In genomic region chr1:20209471-20209870, GRCh38 we compare ENCODE assay signal across 21 cellular contexts. TPM values are rescaled to one million over a fixed set of nuclear protein-coding genes. Genes with fewer than 3 reads are reported as not detected.
A peak's percentile ranks its signal among the peaks of the same experiment; 100 is the strongest.
DNase-seq lines count a peak whose midpoint lies in the region; ATAC-seq and TF ChIP-seq lines count a peak whose summit lies in the region.
"Had no signal": no experiment of that assay in that cellular context is flagged by ENCODE, and none has a peak within 500 bp of the region (broad histone marks: within the 10 kb centered on the region; RNA-seq: fewer than 3 reads in every experiment).

No MANE protein-coding gene starts in this region.

- H2BK120ac ChIP-seq in trophoblast cell (ENCODE audit: insufficient read depth, low read length, poor library complexity) = peak overlapping the region; percentile 12

- no peaks in the 10 kb centered on the region for H3K9me3 Mint-ChIP-seq in activated naive CD8-positive, alpha-beta T cell treated with anti-CD3 and anti-CD28 coated beads, Interleukin-2, amount 50 U/mL, for 24 hours
- no peaks in the 10 kb centered on the region for H3K9me3 Mint-ChIP-seq in activated naive CD8-positive, alpha-beta T cell treated with anti-CD3 and anti-CD28 coated beads for 36 hours
- H3K9me3 Mint-ChIP-seq: CD8-positive, alpha-beta memory T cell; H9; IgD-negative memory B cell had no signal

- H4K8ac ChIP-seq in trophoblast cell (ENCODE audit: low read depth, low read length) = no peak overlapping the region

- H3K27ac Mint-ChIP-seq in activated naive CD8-positive, alpha-beta T cell treated with anti-CD3 and anti-CD28 coated beads, Interleukin-2, amount 50 U/mL, for 24 hours = peak overlapping the region; percentile 67
- no peak overlapping the region for H3K27ac Mint-ChIP-seq in activated naive CD8-positive, alpha-beta T cell treated with anti-CD3 and anti-CD28 coated beads for 36 hours
- H3K27ac Mint-ChIP-seq: CD4-positive, CD25-positive, alpha-beta regulatory T cell; CD8-positive, alpha-beta memory T cell; H9; IgD-negative memory B cell had no signal

- no peak for ATAC-seq in activated naive CD8-positive, alpha-beta T cell treated with anti-CD3 and anti-CD28 coated beads, Interleukin-2, amount 50 U/mL, for 24 hours
- ATAC-seq in PC-3 = no peak
- ATAC-seq: HepG2 had no signal

- H3K18ac ChIP-seq in trophoblast cell (ENCODE audit: low read length) = no peak overlapping the region

- H3K4me3 Mint-ChIP-seq in activated naive CD8-positive, alpha-beta T cell treated with anti-CD3 and anti-CD28 coated beads, Interleukin-2, amount 50 U/mL, for 24 hours = peak overlapping the region; percentile 20
- no peak overlapping the region for H3K4me3 Mint-ChIP-seq in activated naive CD8-positive, alpha-beta T cell treated with anti-CD3 and anti-CD28 coated beads for 36 hours
- H3K4me3 Mint-ChIP-seq: CD4-positive, CD25-positive, alpha-beta regulatory T cell; CD8-positive, alpha-beta memory T cell; H9; IgD-negative memory B cell had no signal

- H3K36me3 ChIP-seq in PC-3 (ENCODE audit: low read depth, low read length) (no peaks in the 10 kb centered on the region), trophoblast cell (ENCODE audit: control insufficient read depth in 1 of 2, insufficient read depth in 2 of 2, low read length in 2 of 2) (no peaks in the 10 kb centered on the region)
- H3K36me3 ChIP-seq: BE2C had no signal

- H2BK12ac ChIP-seq in trophoblast cell (ENCODE audit: low read length) = peak overlapping the region; percentile 11

- H3K27me3 Mint-ChIP-seq in activated naive CD8-positive, alpha-beta T cell treated with anti-CD3 and anti-CD28 coated beads, Interleukin-2, amount 50 U/mL, for 24 hours = peaks cover 30% of the 10 kb centered on the region
- H3K27me3 Mint-ChIP-seq in activated naive CD8-positive, alpha-beta T cell treated with anti-CD3 and anti-CD28 coated beads for 36 hours = peaks cover 44% of the 10 kb centered on the region

- no peak overlapping the region for H4K12ac ChIP-seq in trophoblast cell (ENCODE audit: low read depth, low read length)

- no peak for DNase-seq in activated naive CD8-positive, alpha-beta T cell treated with anti-CD3 and anti-CD28 coated beads, Interleukin-2, amount 50 U/mL, for 24 hours
- no peak for DNase-seq in activated naive CD8-positive, alpha-beta T cell treated with anti-CD3 and anti-CD28 coated beads for 36 hours
- DNase-seq in PC-3 = no peak
- peak; percentile 36 for DNase-seq in cerebellum (ENCODE audit: low spot score)
- DNase-seq in trophoblast cell = no peak
- no peak for DNase-seq in putamen (ENCODE audit: low spot score)
- DNase-seq in SHP77 (lab: John Stamatoyannopoulos, UW) = no peak
- DNase-seq: ACHN; BE2C; CD4-positive, CD25-positive, alpha-beta regulatory T cell; CD8-positive, alpha-beta memory T cell; COR-L47; DMS 273 treated with DMSO at 0.1 percent for 48 hours; DMS53; DND-41; EL; GOT3; H9 had no signal

- no peaks in the 10 kb centered on the region for H3K79me2 ChIP-seq in PC-3 (ENCODE audit: low read length)
- no peaks in the 10 kb centered on the region for H3K79me2 ChIP-seq in trophoblast cell (ENCODE audit: control insufficient read depth, insufficient read depth, low read length, poor library complexity)

- no peak overlapping the region for H2AK5ac ChIP-seq in trophoblast cell (ENCODE audit: low read length)

- no peak overlapping the region for H3K23ac ChIP-seq in trophoblast cell (ENCODE audit: low read length)

- no CpG with 5 or more reads among the region's 4 CpGs for WGBS in trophoblast cell (ENCODE audit: extremely low coverage, insufficient coverage, insufficient read length)

- H3F3A ChIP-seq in PC-3 (ENCODE audit: low read length, unreplicated experiment) = peaks cover 8% of the 10 kb centered on the region

- peaks cover 14% of the 10 kb centered on the region for H3K79me1 ChIP-seq in trophoblast cell (ENCODE audit: low read length)

- H3K4me2 ChIP-seq in PC-3 (ENCODE audit: low read length) (no peak overlapping the region), trophoblast cell (ENCODE audit: low read length) (no peak overlapping the region)

- no peak for TF ChIP-seq CTCF in PC-3 (conservative IDR thresholded peaks at IDR 0.05; ENCODE audit: low read depth, low read length)

- H3K9me3 ChIP-seq in PC-3 (ENCODE audit: low read length) (no peaks in the 10 kb centered on the region), trophoblast cell (ENCODE audit: insufficient read depth, low read depth, low read length) (no peaks in the 10 kb centered on the region)
- H3K9me3 ChIP-seq: BE2C had no signal

- H3K4me3 ChIP-seq in PC-3 (ENCODE audit: low read length) = no peak overlapping the region
- no peak overlapping the region for H3K4me3 ChIP-seq in trophoblast cell (ENCODE audit: low read depth, low read length)

- CTCF ChIA-PET in PC-3 (lab: Charles Lee) = interaction anchor here (1.0 kb wide), 1 partner anchor 44 kb away, joined by 3 read pairs; no protein-coding TSS in a partner anchor

- H3K9ac ChIP-seq in PC-3 (ENCODE audit: low read length) (no peak overlapping the region; the same call in 1 of the 2 replicates), trophoblast cell (ENCODE audit: low read length) (no peak overlapping the region)

- peak overlapping the region; percentile 99 for H3K27ac ChIP-seq in PC-3 (ENCODE audit: low read length)
- H3K27ac ChIP-seq in trophoblast cell (ENCODE audit: low read depth, low read length) = no peak overlapping the region

- peaks cover 57% of the 10 kb centered on the region for H3K4me1 ChIP-seq in PC-3 (ENCODE audit: insufficient read depth, low read length)
- peaks cover 15 to 20% of the 10 kb centered on the region in 2 experiments for H3K4me1 ChIP-seq in trophoblast cell (ENCODE audit: control insufficient read depth in 1 of 2, insufficient read depth in 2 of 2, low read length in 2 of 2)

- peak overlapping the region; percentile 42 for H4K91ac ChIP-seq in trophoblast cell (ENCODE audit: low read depth, low read length)

- H3K4me1 Mint-ChIP-seq in activated naive CD8-positive, alpha-beta T cell treated with anti-CD3 and anti-CD28 coated beads, Interleukin-2, amount 50 U/mL, for 24 hours = peaks cover 52% of the 10 kb centered on the region
- H3K4me1 Mint-ChIP-seq in activated naive CD8-positive, alpha-beta T cell treated with anti-CD3 and anti-CD28 coated beads for 36 hours = peaks cover 10% of the 10 kb centered on the region

- BruUV-seq in PC-3 (replicated peaks; lab: Mats Ljungman, UMichigan) = no TSS peak

- no peak overlapping the region for H3K4ac ChIP-seq in trophoblast cell (ENCODE audit: low read depth, low read length)

- no peaks in the 10 kb centered on the region for H3K9me2 ChIP-seq in PC-3 (replicated peaks; ENCODE audit: low read length)

- POLR2A ChIA-PET in PC-3 (lab: Charles Lee; ENCODE audit: unreplicated experiment) = interaction anchor here (0.6 kb wide), 1 partner anchor 449 kb away, joined by 5 read pairs; no protein-coding TSS in a partner anchor

- H2AFZ ChIP-seq in PC-3 (ENCODE audit: low read length) (no peak overlapping the region), trophoblast cell (ENCODE audit: insufficient read depth, low read length, poor library complexity) (no peak overlapping the region)

- H3K27me3 ChIP-seq in PC-3 (ENCODE audit: low read length) = no peaks in the 10 kb centered on the region
- no peaks in the 10 kb centered on the region for H3K27me3 ChIP-seq in trophoblast cell (ENCODE audit: insufficient read depth, low read length)
- H3K27me3 ChIP-seq: BE2C had no signal

- H2BK5ac ChIP-seq in trophoblast cell (ENCODE audit: low read depth, low read length, poor library complexity) = no peak overlapping the region

- no peaks in the 10 kb centered on the region for H4K20me1 ChIP-seq in PC-3 (ENCODE audit: low read length)

- H3K14ac ChIP-seq in trophoblast cell (ENCODE audit: low read length) = no peak overlapping the region

- intact Hi-C loops in PC-3 (cut with micrococcal nuclease) = no loop called here

- H3K36me3 Mint-ChIP-seq in activated naive CD8-positive, alpha-beta T cell treated with anti-CD3 and anti-CD28 coated beads, Interleukin-2, amount 50 U/mL, for 24 hours (ENCODE audit: low read depth) = no peaks in the 10 kb centered on the region
- no peaks in the 10 kb centered on the region for H3K36me3 Mint-ChIP-seq in activated naive CD8-positive, alpha-beta T cell treated with anti-CD3 and anti-CD28 coated beads for 36 hours
- H3K36me3 Mint-ChIP-seq: CD4-positive, CD25-positive, alpha-beta regulatory T cell; CD8-positive, alpha-beta memory T cell; IgD-negative memory B cell had no signal

RNA-seq across cellular contexts. Expression of gene PLA2G2C, which starts 23.2 kb away (rescaled TPM):
- total RNA-seq in activated naive CD8-positive, alpha-beta T cell treated with anti-CD3 and anti-CD28 coated beads for 36 hours = not detected
- total RNA-seq in PC-3 (2014; rRNA removed) (0.12 TPM in 1 of 2 replicates, not detected in the other), cerebellum (not detected)
- polyA plus RNA-seq in trophoblast cell (2013) = not detected in 2 replicates
- total RNA-seq: A172; CD4-positive, CD25-positive, alpha-beta regulatory T cell; CD8-positive, alpha-beta memory T cell; H9; HepG2 had no signal
- polyA plus RNA-seq: CD4-positive, CD25-positive, alpha-beta regulatory T cell; CD8-positive, alpha-beta memory T cell; HepG2; IgD-negative memory B cell had no signal

RNA-seq across cellular contexts. Expression of gene UBXN10, which starts 23.6 kb away (rescaled TPM):
- total RNA-seq in activated naive CD8-positive, alpha-beta T cell treated with anti-CD3 and anti-CD28 coated beads for 36 hours = 1 to 10 TPM; 1.1 to 1.2 TPM
- total RNA-seq in PC-3 (2014; rRNA removed) (0.12 TPM in 1 of 2 replicates, not detected in the other), cerebellum (2.6 TPM)
- 0.75 and 0.88 TPM in 2 replicates for polyA plus RNA-seq in trophoblast cell (2013)
- total RNA-seq: A172 had no signal
